8 cellular contexts compared by ENCODE assay signal in the genomic region with DNA sequence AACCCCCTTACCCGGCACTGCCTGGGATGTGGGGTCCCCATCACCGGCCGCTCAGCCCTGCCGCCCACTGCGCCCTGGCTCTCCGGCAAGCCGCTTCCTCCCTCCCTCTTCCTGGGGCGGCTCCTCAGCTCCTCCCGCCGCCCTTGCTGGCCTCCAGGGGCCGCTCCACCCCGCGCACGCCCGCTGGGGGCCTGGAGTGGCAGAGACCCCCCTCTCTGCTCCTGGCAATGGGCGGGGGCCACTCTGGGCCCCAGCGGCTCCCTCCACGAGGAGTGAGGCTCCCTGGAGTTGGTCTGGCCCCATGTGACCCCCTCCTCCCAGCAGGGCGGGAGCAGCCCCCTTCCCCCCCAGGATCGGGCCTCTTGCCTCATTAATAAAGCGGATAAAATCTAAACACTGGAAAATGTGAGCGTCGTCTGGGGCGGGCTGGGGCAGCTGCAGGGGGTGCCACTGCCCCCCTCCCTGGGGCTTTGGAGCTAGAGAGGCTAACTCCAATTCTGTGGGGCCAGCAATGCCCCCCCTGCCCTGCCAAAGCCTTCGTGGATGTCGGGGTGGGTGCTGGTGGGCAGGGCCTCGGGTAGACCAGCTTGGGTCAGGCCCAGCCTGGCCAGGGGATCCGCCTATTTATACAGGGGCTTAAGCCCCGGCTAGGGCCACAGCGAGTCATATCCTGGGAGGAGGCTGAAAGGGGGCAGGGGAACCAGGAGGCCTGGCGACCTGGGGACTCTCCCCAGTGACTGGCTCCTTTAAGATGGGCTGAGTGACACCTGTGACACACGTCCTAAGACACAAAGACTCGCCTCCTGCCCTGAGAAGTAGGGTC. TPM values are rescaled to one million over a fixed set of nuclear protein-coding genes. Genes with fewer than 3 reads are reported as not detected.
DNase-seq lines count a peak whose midpoint lies in the region; ATAC-seq, FAIRE-seq and TF ChIP-seq lines count a peak whose summit lies in the region.

A gene with protein sequence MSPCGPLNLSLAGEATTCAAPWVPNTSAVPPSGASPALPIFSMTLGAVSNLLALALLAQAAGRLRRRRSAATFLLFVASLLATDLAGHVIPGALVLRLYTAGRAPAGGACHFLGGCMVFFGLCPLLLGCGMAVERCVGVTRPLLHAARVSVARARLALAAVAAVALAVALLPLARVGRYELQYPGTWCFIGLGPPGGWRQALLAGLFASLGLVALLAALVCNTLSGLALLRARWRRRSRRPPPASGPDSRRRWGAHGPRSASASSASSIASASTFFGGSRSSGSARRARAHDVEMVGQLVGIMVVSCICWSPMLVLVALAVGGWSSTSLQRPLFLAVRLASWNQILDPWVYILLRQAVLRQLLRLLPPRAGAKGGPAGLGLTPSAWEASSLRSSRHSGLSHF (minus strand): TSS at position 104 of the 823 bp plus-strand sequence. CDS start 1,034 bp downstream, outside the sequence.

- peaks cover 0 to 2% of the 10 kb centered on the region in 2 donors for H3K4me1 ChIP-seq in small intestine (ENCODE audit: control insufficient read depth in 2 of 2, insufficient read depth in 1 of 2, low read depth in 1 of 2, low read length in 1 of 2)

- WGBS in small intestine, 3 donors, result 9 to 10% (median 9%) methylated on average over 23 to 33 of the region's 33 CpGs

- H3K4me3 ChIP-seq in choroid plexus epithelial cell (ENCODE audit: low read depth, low read length), result peak within 1 kb of the TSS; percentile 46
- no peak within 1 kb of the TSS for H3K4me3 ChIP-seq in small intestine (ENCODE audit: low read depth in 1 of 2, low read length in 2 of 2)

- H3K36me3 Mint-ChIP-seq in T-helper 2 cell treated with Interferon-gamma antibody and Interleukin-4, amounts not matched to agents 5 μg/mL and 100 μg/mL, for 36 hours (ENCODE audit: low read depth), result peaks cover 8% of the 10 kb centered on the region
- H3K36me3 Mint-ChIP-seq in natural killer cell treated with Interleukin-12 subunit alpha and Interleukin-12 subunit beta and Interleukin-15 and Interleukin-18, amount 100 ng/mL, for 72 hours, result no peaks in the 10 kb centered on the region

- H3K36me3 ChIP-seq in small intestine (ENCODE audit: control insufficient read depth in 2 of 2, insufficient read depth in 2 of 2, low read length in 2 of 2), result peaks cover 3% of the 10 kb centered on the region in 2 donors

- peaks cover 21% of the 10 kb centered on the region for H3K4me1 Mint-ChIP-seq in T-helper 2 cell treated with Interferon-gamma antibody and Interleukin-4, amounts not matched to agents 5 μg/mL and 100 μg/mL, for 36 hours (ENCODE audit: low read depth)
- peaks cover 24 to 36% of the 10 kb centered on the region in 2 donors for H3K4me1 Mint-ChIP-seq in natural killer cell treated with Interleukin-12 subunit alpha and Interleukin-12 subunit beta and Interleukin-15 and Interleukin-18, amount 100 ng/mL, for 72 hours (ENCODE audit: low read depth in 2 of 2)

- H3K9me3 Mint-ChIP-seq in T-helper 2 cell treated with Interferon-gamma antibody and Interleukin-4, amounts not matched to agents 5 μg/mL and 100 μg/mL, for 36 hours, result no peaks in the 10 kb centered on the region
- H3K9me3 Mint-ChIP-seq in natural killer cell treated with Interleukin-12 subunit alpha and Interleukin-12 subunit beta and Interleukin-15 and Interleukin-18, amount 100 ng/mL, for 72 hours, result no peaks in the 10 kb centered on the region

- DNase-seq in T-helper 2 cell treated with Interferon-gamma antibody and Interleukin-4, amounts not matched to agents 5 μg/mL and 100 μg/mL, for 36 hours (ENCODE audit: low spot score), result peak; percentile 40
- DNase-seq in T-helper 2 cell (no peak), NOMO-1 treated with DMSO at 0.1 percent for 48 hours (lab: John Stamatoyannopoulos, UW; ENCODE audit: unreplicated experiment) (peak; percentile 23), choroid plexus epithelial cell (ENCODE audit: low read depth) (peak; percentile 44), small intestine (no peak)
- no peak for DNase-seq in natural killer cell treated with Interleukin-12 subunit alpha and Interleukin-12 subunit beta and Interleukin-15 and Interleukin-18, amount 100 ng/mL, for 72 hours (ENCODE audit: low spot score)
- DNase-seq in activated effector memory CD4-positive, alpha-beta T cell treated with anti-CD3 and anti-CD28 coated beads, Interleukin-2, amount 50 U/mL, for 16 hours, result no peak

- peak within 1 kb of the TSS in 1 of 2 donors; percentile 17 for H3K27ac ChIP-seq in small intestine (ENCODE audit: low read depth in 1 of 2, low read length in 1 of 2)

- H3K27ac Mint-ChIP-seq in T-helper 2 cell treated with Interferon-gamma antibody and Interleukin-4, amounts not matched to agents 5 μg/mL and 100 μg/mL, for 36 hours, result peak within 1 kb of the TSS; percentile 31
- peak within 1 kb of the TSS in 1 of 2 donors; percentile 31 for H3K27ac Mint-ChIP-seq in natural killer cell treated with Interleukin-12 subunit alpha and Interleukin-12 subunit beta and Interleukin-15 and Interleukin-18, amount 100 ng/mL, for 72 hours

- peaks cover 6 to 14% of the 10 kb centered on the region in 2 donors for H3K27me3 ChIP-seq in small intestine (ENCODE audit: control insufficient read depth in 2 of 2, insufficient read depth in 2 of 2, low read length in 2 of 2)

- ATAC-seq in natural killer cell treated with Interleukin-12 subunit alpha and Interleukin-12 subunit beta and Interleukin-15 and Interleukin-18, amount 100 ng/mL, for 72 hours, result peak; percentile 29 to 53
- ATAC-seq in GM18907 (IDR thresholded peaks at IDR 0.05; ENCODE audit: unreplicated experiment), result no peak

- no peak for FAIRE-seq in small intestine (lab: Jason Lieb, UNC)

- H3K9me3 ChIP-seq in small intestine (ENCODE audit: control insufficient read depth, low read depth), result no peaks in the 10 kb centered on the region

- peak within 1 kb of the TSS; percentile 46 for H3K4me3 Mint-ChIP-seq in T-helper 2 cell treated with Interferon-gamma antibody and Interleukin-4, amounts not matched to agents 5 μg/mL and 100 μg/mL, for 36 hours
- H3K4me3 Mint-ChIP-seq in natural killer cell treated with Interleukin-12 subunit alpha and Interleukin-12 subunit beta and Interleukin-15 and Interleukin-18, amount 100 ng/mL, for 72 hours, result peak within 1 kb of the TSS; percentile 69

- TF ChIP-seq CTCF in choroid plexus epithelial cell (conservative IDR thresholded peaks at IDR 0.05; ENCODE audit: low read depth, low read length), result peak; percentile 51

- peaks cover 17% of the 10 kb centered on the region for H3K27me3 Mint-ChIP-seq in T-helper 2 cell treated with Interferon-gamma antibody and Interleukin-4, amounts not matched to agents 5 μg/mL and 100 μg/mL, for 36 hours (ENCODE audit: low read depth)
- peaks cover 0 to 14% of the 10 kb centered on the region in 2 donors for H3K27me3 Mint-ChIP-seq in natural killer cell treated with Interleukin-12 subunit alpha and Interleukin-12 subunit beta and Interleukin-15 and Interleukin-18, amount 100 ng/mL, for 72 hours

RNA-seq across cellular contexts. Expression of the gene that starts here (rescaled TPM):
- under 1 TPM; 0.31 to 0.67 TPM for total RNA-seq in natural killer cell treated with Interleukin-12 subunit alpha and Interleukin-12 subunit beta and Interleukin-15 and Interleukin-18, amount 100 ng/mL, for 72 hours
- under 1 TPM in 1 of 3 donors, not detected in 2; 0.64 TPM for polyA plus RNA-seq in small intestine

Comparison
In these comparisons a context has a peak if more than half of its experiments do, and no peak if none do; other contexts are left out.
1. DNase-seq: peak in T-helper 2 cell treated with Interferon-gamma antibody and Interleukin-4, amounts not matched to agents 5 μg/mL and 100 μg/mL, for 36 hours (single experiment), NOMO-1 treated with DMSO at 0.1 percent for 48 hours (single experiment) and choroid plexus epithelial cell (single experiment); none in T-helper 2 cell (0 of 5), natural killer cell treated with Interleukin-12 subunit alpha and Interleukin-12 subunit beta and Interleukin-15 and Interleukin-18, amount 100 ng/mL, for 72 hours (single experiment), activated effector memory CD4-positive, alpha-beta T cell treated with anti-CD3 and anti-CD28 coated beads, Interleukin-2, amount 50 U/mL, for 16 hours (single experiment) and small intestine (single experiment).
2. Peak in ATAC-seq in natural killer cell treated with Interleukin-12 subunit alpha and Interleukin-12 subunit beta and Interleukin-15 and Interleukin-18, amount 100 ng/mL, for 72 hours; RNA of the gene not detected or under 1 TPM.